Comparison of ENCODE assay signal across 19 cellular contexts in the genomic region with DNA sequence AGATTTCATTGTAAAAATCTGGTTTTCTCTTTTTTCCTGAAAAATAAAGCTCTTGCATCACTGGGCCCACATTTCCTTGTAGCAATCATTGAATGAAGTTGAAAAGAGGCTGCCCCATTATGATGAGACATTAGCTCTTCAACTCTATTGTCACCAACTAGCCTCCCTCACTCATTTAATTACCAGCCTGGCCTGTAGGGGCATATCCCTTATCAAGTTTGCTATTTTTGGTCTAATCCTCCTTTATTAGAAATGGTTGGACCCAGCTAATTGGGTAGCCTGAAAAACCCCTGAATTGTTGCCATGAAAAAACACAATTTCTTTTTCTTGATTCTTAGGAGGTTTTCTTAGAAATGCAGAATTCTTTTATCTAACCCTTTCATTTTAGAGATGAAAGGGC.
DNase-seq lines count a peak whose midpoint lies in the region; ATAC-seq, FAIRE-seq and TF ChIP-seq lines count a peak whose summit lies in the region.
"Had no signal": no experiment of that assay in that cellular context is flagged by ENCODE, and none has a peak within 500 bp of the region (broad histone marks: within the 10 kb centered on the region; RNA-seq: fewer than 3 reads in every experiment).

No MANE protein-coding gene starts in this region.

- H3F3A ChIP-seq in GM23338 (replicated peaks; ENCODE audit: low read depth) = no peaks in the 10 kb centered on the region

- H3K79me2 ChIP-seq in GM23338 (replicated peaks; ENCODE audit: insufficient read depth) = no peaks in the 10 kb centered on the region
- H3K79me2 ChIP-seq in HCT116 (ENCODE audit: insufficient read depth, low read length) = no peaks in the 10 kb centered on the region
- H3K79me2 ChIP-seq in astrocyte (ENCODE audit: insufficient read depth, low read length) = no peaks in the 10 kb centered on the region

- H3K36me3 ChIP-seq in GM23338 (ENCODE audit: insufficient read depth) (no peaks in the 10 kb centered on the region), HCT116 (ENCODE audit: control insufficient read depth in 1 of 2, insufficient read depth in 2 of 2, low read length in 2 of 2) (no peaks in the 10 kb centered on the region), astrocyte (ENCODE audit: insufficient read depth, low read length) (no peaks in the 10 kb centered on the region)

- H3K4me3 Mint-ChIP-seq in GM23338 = no peak overlapping the region
- H3K4me3 Mint-ChIP-seq in astrocyte (ENCODE audit: unreplicated experiment) = no peak overlapping the region
- H3K4me3 Mint-ChIP-seq: B cell; CD4-positive, alpha-beta memory T cell had no signal

- H3K9me2 ChIP-seq in GM23338 (ENCODE audit: insufficient read depth) = no peaks in the 10 kb centered on the region
- no peaks in the 10 kb centered on the region for H3K9me2 ChIP-seq in HCT116 (ENCODE audit: insufficient read depth)

- no peak for TF ChIP-seq POLR2A in HCT116 (IDR thresholded peaks at IDR 0.05; ENCODE audit: borderline replicate concordance, extremely low read depth, insufficient read depth, insufficient read length)

- H3K27me3 Mint-ChIP-seq in GM23338 (ENCODE audit: insufficient read depth, low read depth, poor library complexity) = no peaks in the 10 kb centered on the region
- no peaks in the 10 kb centered on the region for H3K27me3 Mint-ChIP-seq in astrocyte (ENCODE audit: low read depth, unreplicated experiment)
- H3K27me3 Mint-ChIP-seq: B cell; CD4-positive, alpha-beta memory T cell had no signal

- peaks cover 33% of the 10 kb centered on the region for H3K4me1 Mint-ChIP-seq in GM23338
- H3K4me1 Mint-ChIP-seq in astrocyte (ENCODE audit: low read depth, unreplicated experiment) = peaks cover 6% of the 10 kb centered on the region
- H3K4me1 Mint-ChIP-seq: B cell had no signal

- H3K9me3 Mint-ChIP-seq in GM23338 (no peaks in the 10 kb centered on the region), astrocyte (ENCODE audit: unreplicated experiment) (no peaks in the 10 kb centered on the region)
- H3K9me3 Mint-ChIP-seq: CD4-positive, alpha-beta memory T cell had no signal

- intact Hi-C loops in HCT116 (cut with micrococcal nuclease) = no loop called here

- no peak overlapping the region for H2AFZ ChIP-seq in GM23338
- no peak overlapping the region for H2AFZ ChIP-seq in HCT116 (ENCODE audit: low read depth, low read length, poor library complexity, severe bottlenecking)
- H2AFZ ChIP-seq in astrocyte (ENCODE audit: low read depth, low read length) = no peak overlapping the region

- H3K4me3 ChIP-seq in GM23338 (no peak overlapping the region), HCT116 (replicated peaks in 1 of 2; ENCODE audit: low read depth in 1 of 2, low read length in 2 of 2) (no peak overlapping the region), astrocyte (ENCODE audit: insufficient read depth, low read depth, low read length) (no peak overlapping the region)

- H3K27ac ChIP-seq in GM23338 (ENCODE audit: low read depth) = no peak overlapping the region
- H3K27ac ChIP-seq in HCT116 (ENCODE audit: low read depth, low read length) = no peak overlapping the region
- H3K27ac ChIP-seq in astrocyte (ENCODE audit: low read depth, low read length) = no peak overlapping the region

- no peaks in the 10 kb centered on the region for H3K36me3 Mint-ChIP-seq in GM23338 (ENCODE audit: low read depth)
- no peaks in the 10 kb centered on the region for H3K36me3 Mint-ChIP-seq in astrocyte (ENCODE audit: low read depth, unreplicated experiment)
- H3K36me3 Mint-ChIP-seq: CD4-positive, alpha-beta memory T cell had no signal

- H3K4me2 ChIP-seq in GM23338 (no peak overlapping the region), HCT116 (ENCODE audit: low read length) (no peak overlapping the region), astrocyte (ENCODE audit: low read length) (no peak overlapping the region)

- POLR2A ChIA-PET in HCT116 (lab: Charles Lee) = no interaction called here

- RAD21 ChIA-PET in HCT116 (lab: Charles Lee; ENCODE audit: low non-redundant PET in 1 of 2, low total read pairs in 2 of 2, uncharacterized antibody in 2 of 2, unreplicated experiment in 2 of 2) = no interaction called here

- TF ChIP-seq CTCF in GM23338 (conservative IDR thresholded peaks at IDR 0.05; ENCODE audit: low read depth in 2 of 2) = peak in 1 of 2 experiments; percentile 41; a peak in 1 of 4 replicates
- peak in 2 of 3 experiments; percentile 8 to 18; a peak in 1 of 6 replicates for TF ChIP-seq CTCF in HCT116 (IDR thresholded peaks at IDR 0.05 in 2 of 3, conservative IDR thresholded peaks at IDR 0.05 in 1 of 3; ENCODE audit: borderline replicate concordance in 1 of 3, insufficient read depth in 1 of 3, low read depth in 2 of 3, low read length in 2 of 3)
- no peak for TF ChIP-seq CTCF in astrocyte (IDR thresholded peaks at IDR 0.05; ENCODE audit: insufficient read depth, low read depth, low read length)
- TF ChIP-seq CTCF in D721Med (IDR thresholded peaks at IDR 0.05; ENCODE audit: insufficient read depth, missing control alignments) = no peak

- H3K4me1 ChIP-seq in GM23338 (ENCODE audit: insufficient read depth) (peaks cover 35% of the 10 kb centered on the region), HCT116 (ENCODE audit: control insufficient read depth in 1 of 2, insufficient read depth in 2 of 2, low read length in 2 of 2) (peaks cover 3 to 15% of the 10 kb centered on the region in 2 experiments; a peak in 3 of 4 replicates), astrocyte (ENCODE audit: insufficient read depth, low read length) (no peaks in the 10 kb centered on the region)

- ATAC-seq in GM23338 (peak; percentile 64), HCT116 (0 out of 2 replicates have a peak, but pooled peaks have one; percentile 57), GM19351 (IDR thresholded peaks at IDR 0.05; ENCODE audit: unreplicated experiment) (no peak), GM19395 (IDR thresholded peaks at IDR 0.05; ENCODE audit: unreplicated experiment) (no peak)

- peak; percentile 9 for FAIRE-seq in astrocyte (lab: Jason Lieb, UNC)
- FAIRE-seq in D721Med (lab: Jason Lieb, UNC) = no peak
- FAIRE-seq: GM12892 had no signal

- no peak for TF ChIP-seq RAD21 in HCT116 (IDR thresholded peaks at IDR 0.05; ENCODE audit: low read depth)

- H3K9me3 ChIP-seq in HCT116 (ENCODE audit: control insufficient read depth in 1 of 2, insufficient read depth in 1 of 2, low read depth in 1 of 2, low read length in 2 of 2) = no peaks in the 10 kb centered on the region
- no peaks in the 10 kb centered on the region for H3K9me3 ChIP-seq in astrocyte (ENCODE audit: insufficient read depth, low read depth, low read length)

- BruUV-seq in HCT116 (replicated peaks; lab: Mats Ljungman, UMichigan) = no TSS peak

- no peaks in the 10 kb centered on the region for H4K20me1 ChIP-seq in GM23338 (replicated peaks; ENCODE audit: insufficient read depth)
- H4K20me1 ChIP-seq in HCT116 (ENCODE audit: insufficient read depth) = no peaks in the 10 kb centered on the region
- H4K20me1 ChIP-seq in astrocyte (ENCODE audit: insufficient read depth, low read length) = no peaks in the 10 kb centered on the region

- H3K27me3 ChIP-seq in GM23338 (ENCODE audit: insufficient read depth) (no peaks in the 10 kb centered on the region), HCT116 (ENCODE audit: insufficient read depth, low read length) (no peaks in the 10 kb centered on the region), astrocyte (ENCODE audit: insufficient read depth, low read length) (no peaks in the 10 kb centered on the region)

- H3K9ac ChIP-seq in HCT116 (ENCODE audit: low read length) = no peak overlapping the region
- no peak overlapping the region for H3K9ac ChIP-seq in astrocyte (ENCODE audit: low read length)

- DNase-seq in GM23338 (ENCODE audit: low spot score) (no peak), HCT116 (ENCODE audit: low read depth, low spot score) (no peak), astrocyte (ENCODE audit: low read depth) (no peak), iPS-NIHi7 (ENCODE audit: extremely low spot score) (peak; percentile 19), D721Med (ENCODE audit: insufficient read length, low spot score) (no peak)
- DNase-seq: Calu3; CD4-positive, alpha-beta memory T cell; GF-D8; GOT3; MV-4-11; NCI-H1436 treated with DMSO at 0.1 percent for 48 hours; NCI-H2029 treated with DMSO at 0.1 percent for 48 hours; NCI-H510A treated with DMSO at 0.1 percent for 48 hours; SHP77 treated with DMSO at 0.1 percent for 48 hours; T-helper 2 cell had no signal

- CTCF ChIA-PET in HCT116 (lab: Charles Lee) = interaction anchor here (1.1 kb wide), 1 partner anchor 9 kb away, joined by 3 read pairs; no protein-coding TSS in a partner anchor

- H3K27ac Mint-ChIP-seq in GM23338 (no peak overlapping the region), astrocyte (ENCODE audit: unreplicated experiment) (no peak overlapping the region)
- H3K27ac Mint-ChIP-seq: B cell; CD4-positive, alpha-beta memory T cell had no signal

TF ChIP-seq in GM23338, 12 proteins besides CTCF, POLR2A, EP300 and RAD21 (continues in another document):
- no peak for TF ChIP-seq ZNF331 (CRISPR knock-in tag; IDR thresholded peaks at IDR 0.05; ENCODE audit: low read depth)
- no peak for TF ChIP-seq CREB1 (CRISPR knock-in tag; IDR thresholded peaks at IDR 0.05; ENCODE audit: low read depth)
- no peak for TF ChIP-seq JUNB (IDR thresholded peaks at IDR 0.05; ENCODE audit: unreplicated experiment)

TF ChIP-seq in HCT116, 20 proteins besides CTCF, POLR2A, EP300 and RAD21:
- TF ChIP-seq POLR2AphosphoS5 (IDR thresholded peaks at IDR 0.05; ENCODE audit: low read depth, low read length) (no peak), JUND (IDR thresholded peaks at IDR 0.05) (no peak), ELF1 (IDR thresholded peaks at IDR 0.05; ENCODE audit: borderline replicate concordance, low read depth) (no peak), FOSL1 (IDR thresholded peaks at IDR 0.05; ENCODE audit: low read depth) (no peak), ZNF274 (IDR thresholded peaks at IDR 0.05; ENCODE audit: low read depth, low read length) (no peak), SRF (IDR thresholded peaks at IDR 0.05; ENCODE audit: low read depth) (no peak), EZH2phosphoT487 (IDR thresholded peaks at IDR 0.05; ENCODE audit: borderline replicate concordance) (no peak), YY1 (IDR thresholded peaks at IDR 0.05; ENCODE audit: extremely low read depth, insufficient replicate concordance, low read depth, low read length) (no peak), TCF7L2 (IDR thresholded peaks at IDR 0.05; ENCODE audit: borderline replicate concordance, extremely low read depth, insufficient read depth, insufficient read length) (no peak)

Comparison
In these comparisons a context has a peak if more than half of its experiments do, and no peak if none do; other contexts are left out.
1. ATAC-seq: peak in GM23338 (single experiment) and HCT116 (single experiment); none in GM19351 (single experiment) and GM19395 (single experiment).
2. CTCF ChIP-seq: peak in HCT116 (2 of 3); none in astrocyte (single experiment) and D721Med (single experiment).